ENCODE assay signal across 11 cellular contexts in genomic region chr2:191041418-191042161, GRCh38. TPM values are rescaled to one million over a fixed set of nuclear protein-coding genes. Genes with fewer than 3 reads are reported as not detected.
DNase-seq lines count a peak whose midpoint lies in the region; ATAC-seq lines count a peak whose summit lies in the region.
"Had no signal": no experiment of that assay in that cellular context is flagged by ENCODE, and none has a peak within 500 bp of the region (broad histone marks: within the 10 kb centered on the region; RNA-seq: fewer than 3 reads in every experiment).

No MANE protein-coding gene starts in this region.

- no peak overlapping the region for H3K4me3 Mint-ChIP-seq in activated T-helper 1 cell treated with anti-CD3 and anti-CD28 coated beads, Interleukin-12 subunit alpha, Interleukin-12 subunit beta, Interleukin-2, Interleukin-4 antibody, amounts not matched to agents 30 ng/mL and 10 ng/mL and 1 ng/mL, durations not matched to agents 14 hours and 24 hours and 36 hours
- H3K4me3 Mint-ChIP-seq in immature natural killer cell, result no peak overlapping the region
- H3K4me3 Mint-ChIP-seq: CD4-positive, alpha-beta T cell; dendritic cell treated with granulocyte-macrophage colony-stimulating factor and Interleukin-4, amounts not matched to agents 40 ng/mL and 50 ng/mL, for 4 days had no signal

- H3K36me3 ChIP-seq in H7 (replicated peaks; ENCODE audit: control insufficient read depth, insufficient read depth, low read length), result no peaks in the 10 kb centered on the region

- H3K4me1 Mint-ChIP-seq in activated T-helper 1 cell treated with anti-CD3 and anti-CD28 coated beads, Interleukin-12 subunit alpha, Interleukin-12 subunit beta, Interleukin-2, Interleukin-4 antibody, amounts not matched to agents 30 ng/mL and 10 ng/mL and 1 ng/mL, durations not matched to agents 14 hours and 24 hours and 36 hours (ENCODE audit: low read depth), result peaks cover 44% of the 10 kb centered on the region
- H3K4me1 Mint-ChIP-seq in immature natural killer cell, result peaks cover 36 to 59% of the 10 kb centered on the region in 2 donors

- no peaks in the 10 kb centered on the region for H3K27me3 Mint-ChIP-seq in activated T-helper 1 cell treated with anti-CD3 and anti-CD28 coated beads, Interleukin-12 subunit alpha, Interleukin-12 subunit beta, Interleukin-2, Interleukin-4 antibody, amounts not matched to agents 30 ng/mL and 10 ng/mL and 1 ng/mL, durations not matched to agents 14 hours and 24 hours and 36 hours (ENCODE audit: insufficient read depth)
- peaks cover 0 to 2% (median 0%) of the 10 kb centered on the region in 3 donors for H3K27me3 Mint-ChIP-seq in immature natural killer cell (ENCODE audit: low read depth in 3 of 3)
- H3K27me3 Mint-ChIP-seq: CD4-positive, alpha-beta T cell had no signal

- H3K36me3 Mint-ChIP-seq in activated T-helper 1 cell treated with anti-CD3 and anti-CD28 coated beads, Interleukin-12 subunit alpha, Interleukin-12 subunit beta, Interleukin-2, Interleukin-4 antibody, amounts not matched to agents 30 ng/mL and 10 ng/mL and 1 ng/mL, durations not matched to agents 14 hours and 24 hours and 36 hours (ENCODE audit: low read depth), result peaks cover 72% of the 10 kb centered on the region
- peaks cover 30 to 58% (median 50%) of the 10 kb centered on the region in 3 donors for H3K36me3 Mint-ChIP-seq in immature natural killer cell

- ATAC-seq in GM21367 (IDR thresholded peaks at IDR 0.05; ENCODE audit: unreplicated experiment) (no peak), GM19324 (IDR thresholded peaks at IDR 0.05; ENCODE audit: low FRiP score, unreplicated experiment) (no peak)

- DNase-seq in A172 (ENCODE audit: low spot score), result peak; percentile 40
- DNase-seq in H7, result peak; percentile 32
- no peak for DNase-seq in activated T-helper 1 cell treated with anti-CD3 and anti-CD28 coated beads, Interleukin-12 subunit alpha, Interleukin-12 subunit beta, Interleukin-2, Interleukin-4 antibody, amounts not matched to agents 30 ng/mL and 10 ng/mL and 1 ng/mL, durations not matched to agents 14 hours and 24 hours and 36 hours (ENCODE audit: low spot score)
- DNase-seq in immature natural killer cell, result no peak
- DNase-seq in GF-D8 (lab: John Stamatoyannopoulos, UW), result no peak
- DNase-seq in C1 segment of cervical spinal cord (lab: John Stamatoyannopoulos, UW), result no peak
- DNase-seq: activated CD4-positive, alpha-beta T cell treated with anti-CD3 and anti-CD28 coated beads for 48 hours; CD4-positive, alpha-beta T cell had no signal

- intact Hi-C loops in activated T-helper 1 cell treated with anti-CD3 and anti-CD28 coated beads, Interleukin-12 subunit alpha, Interleukin-12 subunit beta, Interleukin-2, Interleukin-4 antibody, amounts not matched to agents 30 ng/mL and 10 ng/mL and 1 ng/mL, durations not matched to agents 14 hours and 24 hours and 36 hours (cut with micrococcal nuclease), result no loop called here

- no peak overlapping the region for H3K4me3 ChIP-seq in H7 (ENCODE audit: insufficient read depth, low read depth, low read length)

- peak overlapping the region; percentile 51 for H3K27ac Mint-ChIP-seq in activated T-helper 1 cell treated with anti-CD3 and anti-CD28 coated beads, Interleukin-12 subunit alpha, Interleukin-12 subunit beta, Interleukin-2, Interleukin-4 antibody, amounts not matched to agents 30 ng/mL and 10 ng/mL and 1 ng/mL, durations not matched to agents 14 hours and 24 hours and 36 hours
- H3K27ac Mint-ChIP-seq in immature natural killer cell, result peak overlapping the region in 4 of 6 donors; percentile 4 to 69 (median 58)
- H3K27ac Mint-ChIP-seq: CD4-positive, alpha-beta T cell; dendritic cell treated with granulocyte-macrophage colony-stimulating factor and Interleukin-4, amounts not matched to agents 40 ng/mL and 50 ng/mL, for 4 days had no signal

- peaks cover 8% of the 10 kb centered on the region for H3K9me3 Mint-ChIP-seq in activated T-helper 1 cell treated with anti-CD3 and anti-CD28 coated beads, Interleukin-12 subunit alpha, Interleukin-12 subunit beta, Interleukin-2, Interleukin-4 antibody, amounts not matched to agents 30 ng/mL and 10 ng/mL and 1 ng/mL, durations not matched to agents 14 hours and 24 hours and 36 hours
- H3K9me3 Mint-ChIP-seq in immature natural killer cell, result no peaks in the 10 kb centered on the region
- H3K9me3 Mint-ChIP-seq: CD4-positive, alpha-beta T cell; dendritic cell treated with granulocyte-macrophage colony-stimulating factor and Interleukin-4, amounts not matched to agents 40 ng/mL and 50 ng/mL, for 4 days had no signal

- H3K27me3 ChIP-seq in H7 (ENCODE audit: control insufficient read depth, insufficient read depth, low read length), result no peaks in the 10 kb centered on the region

RNA-seq across cellular contexts. Expression of gene STAT1, which starts 27.6 kb away (rescaled TPM):
- 55.0 and 64.7 TPM in 2 replicates for total RNA-seq in A172 (2014; rRNA removed; shearing (Covaris generic))
- 25.7 and 34.1 TPM in 2 replicates for total RNA-seq in H7 (2014; rRNA removed; shearing (Covaris generic))
- 129 and 136 TPM in 2 replicates for total RNA-seq in activated T-helper 1 cell treated with anti-CD3 and anti-CD28 coated beads, Interleukin-12 subunit alpha, Interleukin-12 subunit beta, Interleukin-2, Interleukin-4 antibody, amounts not matched to agents 30 ng/mL and 10 ng/mL and 1 ng/mL, durations not matched to agents 14 hours and 24 hours and 36 hours
- polyA plus RNA-seq in immature natural killer cell, result 100 to 1,000 TPM in 1 of 3 donors, 10 to 100 TPM in 2; 79.4 to 121 (median 99.4) TPM

Comparison
In these comparisons a context has a peak if more than half of its experiments do, and no peak if none do; other contexts are left out.
1. DNase-seq: peak in A172 (single experiment) and H7 (single experiment); none in activated T-helper 1 cell treated with anti-CD3 and anti-CD28 coated beads, Interleukin-12 subunit alpha, Interleukin-12 subunit beta, Interleukin-2, Interleukin-4 antibody, amounts not matched to agents 30 ng/mL and 10 ng/mL and 1 ng/mL, durations not matched to agents 14 hours and 24 hours and 36 hours (single experiment), immature natural killer cell (0 of 3), GF-D8 (single experiment) and C1 segment of cervical spinal cord (0 of 14).